Comparison of ENCODE assay signal across 1 cellular context in genomic region chr6:42045538-42046460, GRCh38.
TF ChIP-seq lines count a peak whose summit lies in the region.

No MANE protein-coding gene starts in this region.

TF ChIP-seq in GM12878, 131 proteins besides CTCF, POLR2A, EP300 and RAD21 (continued from another document):
- TF ChIP-seq ZNF687 (IDR thresholded peaks at IDR 0.05) = peak; percentile 27; the same call in 1 of the 2 replicates
- TF ChIP-seq TCF12 (IDR thresholded peaks at IDR 0.05; ENCODE audit: low read depth, low read length) = no peak
- no peak for TF ChIP-seq STAT3 (IDR thresholded peaks at IDR 0.05; ENCODE audit: low read depth, low read length)
- TF ChIP-seq BRCA1 (IDR thresholded peaks at IDR 0.05; ENCODE audit: low read depth, low read length) = no peak
- no peak for TF ChIP-seq MLLT1 (IDR thresholded peaks at IDR 0.05)
- TF ChIP-seq MXI1 (IDR thresholded peaks at IDR 0.05; ENCODE audit: low read depth, low read length) = peak; percentile 67; the same call in 1 of the 2 replicates
- TF ChIP-seq BMI1 (IDR thresholded peaks at IDR 0.05; ENCODE audit: borderline replicate concordance) = no peak
- no peak for TF ChIP-seq CBX3 (IDR thresholded peaks at IDR 0.05; ENCODE audit: borderline replicate concordance, low read depth)
- TF ChIP-seq NFIC (IDR thresholded peaks at IDR 0.05; ENCODE audit: low read depth, low read length) = 0 out of 2 replicates have a peak, but pooled peaks have one; percentile 28
- no peak for TF ChIP-seq E2F4 (IDR thresholded peaks at IDR 0.05; ENCODE audit: low read depth, low read length)
- peak; percentile 52; the same call in 1 of the 2 replicates for TF ChIP-seq SIN3A (IDR thresholded peaks at IDR 0.05; ENCODE audit: low read depth, low read length)
- no peak for TF ChIP-seq STAT1 (conservative IDR thresholded peaks at IDR 0.05)
- no peak for TF ChIP-seq HDGF (IDR thresholded peaks at IDR 0.05)
- TF ChIP-seq ATF2 (IDR thresholded peaks at IDR 0.05; ENCODE audit: low read length) = no peak; the same call in 1 of the 2 replicates
- TF ChIP-seq PBX3 (IDR thresholded peaks at IDR 0.05; ENCODE audit: insufficient replicate concordance, low read depth, low read length) = no peak
- TF ChIP-seq KAT2A (conservative IDR thresholded peaks at IDR 0.05; ENCODE audit: control insufficient read depth, low read depth, low read length) = no peak
- TF ChIP-seq TBL1XR1 (IDR thresholded peaks at IDR 0.05; ENCODE audit: low read depth, low read length) = no peak
- TF ChIP-seq NKRF (conservative IDR thresholded peaks at IDR 0.05) = peak; percentile 67; the same call in 1 of the 2 replicates
